In genomic region chr14:100486025-100486828, GRCh38 we compare ENCODE assay signal across 8 cellular contexts.
A peak's percentile ranks its signal among the peaks of the same experiment; 100 is the strongest.
DNase-seq lines count a peak whose midpoint lies in the region; ATAC-seq and TF ChIP-seq lines count a peak whose summit lies in the region.

No MANE protein-coding gene starts in this region.

- no peak for TF ChIP-seq CTCF in fibroblast of mammary gland (conservative IDR thresholded peaks at IDR 0.05; ENCODE audit: control insufficient read depth, insufficient read depth, low read depth, low read length)

- DNase-seq in A172 (ENCODE audit: low spot score) (peak; percentile 77), NCI-H524 treated with DMSO at 0.1 percent for 48 hours (lab: John Stamatoyannopoulos, UW) (peak; percentile 86), fibroblast of mammary gland (ENCODE audit: low read depth) (peak; percentile 86), posterior vena cava (ENCODE audit: low spot score) (peak; percentile 90)
- DNase-seq in activated CD8-positive, alpha-beta memory T cell treated with anti-CD3 and anti-CD28 coated beads, Interleukin-2, amount 50 U/mL, for 1 hour (ENCODE audit: extremely low read depth), result peak; percentile 10

- no peak overlapping the region for H3K4me3 ChIP-seq in fibroblast of mammary gland (ENCODE audit: control insufficient read depth, low read depth, low read length)

- intact Hi-C loops in posterior vena cava (cut with DNase I), result no loop called here

- ATAC-seq in GM18511 (IDR thresholded peaks at IDR 0.05; ENCODE audit: unreplicated experiment) (peak; percentile 72), HG03103 (IDR thresholded peaks at IDR 0.05; ENCODE audit: low read depth, unreplicated experiment) (peak; percentile 62), GM18517 (IDR thresholded peaks at IDR 0.05; ENCODE audit: unreplicated experiment) (no peak)

Comparison
In these comparisons a context has a peak if more than half of its experiments do, and no peak if none do; other contexts are left out.
1. DNase-seq: peak in every context shown above with its lines; median percentile 90 in posterior vena cava; 86 in NCI-H524 treated with DMSO at 0.1 percent for 48 hours; 86 in fibroblast of mammary gland; 77 in A172; 10 in activated CD8-positive, alpha-beta memory T cell treated with anti-CD3 and anti-CD28 coated beads, Interleukin-2, amount 50 U/mL, for 1 hour.